ENCODE assay signal across 20 cellular contexts in genomic region chr2:71695235-71696120, GRCh38.
DNase-seq lines count a peak whose midpoint lies in the region; ATAC-seq, FAIRE-seq and TF ChIP-seq lines count a peak whose summit lies in the region.
"Had no signal": no experiment of that assay in that cellular context is flagged by ENCODE, and none has a peak within 500 bp of the region (broad histone marks: within the 10 kb centered on the region; RNA-seq: fewer than 3 reads in every experiment).

No MANE protein-coding gene starts in this region.

- no peaks in the 10 kb centered on the region for H3K79me2 ChIP-seq in K562 (ENCODE audit: control insufficient read depth, insufficient read depth, low read length)
- no peaks in the 10 kb centered on the region for H3K79me2 ChIP-seq in HepG2 (ENCODE audit: insufficient read depth, low read length)

- H3K27me3 ChIP-seq in K562 (ENCODE audit: control insufficient read depth in 2 of 2, insufficient read depth in 2 of 2, low read length in 2 of 2) (peaks cover 34 to 75% of the 10 kb centered on the region in 2 experiments), HepG2 (ENCODE audit: control insufficient read depth in 1 of 2, insufficient read depth in 2 of 2, low read length in 2 of 2) (peaks cover 3 to 42% of the 10 kb centered on the region in 2 experiments), aorta (ENCODE audit: control insufficient read depth in 1 of 2, insufficient read depth in 2 of 2, low read length in 1 of 2) (no peaks in the 10 kb centered on the region)

- H3K36me3 ChIP-seq in K562 (ENCODE audit: control insufficient read depth, insufficient read depth, low read length) (no peaks in the 10 kb centered on the region), HepG2 (replicated peaks in 1 of 2; ENCODE audit: control insufficient read depth in 1 of 2, insufficient read depth in 2 of 2, low read length in 2 of 2) (no peaks in the 10 kb centered on the region), aorta (ENCODE audit: control insufficient read depth in 1 of 2, insufficient read depth in 2 of 2, low read length in 1 of 2) (no peaks in the 10 kb centered on the region)
- H3K36me3 ChIP-seq: HAP-1 had no signal

- no peak for TF ChIP-seq POLR2A in K562 (conservative IDR thresholded peaks at IDR 0.05)
- no peak for TF ChIP-seq POLR2A in HepG2 (IDR thresholded peaks at IDR 0.05; ENCODE audit: insufficient read depth in 1 of 2, low read depth in 2 of 2, low read length in 2 of 2)

- H3K27ac ChIP-seq in K562 (ENCODE audit: extremely low read depth, low read depth, low read length) (no peak overlapping the region), HepG2 (ENCODE audit: extremely low read length, insufficient read depth, low read length) (no peak overlapping the region), aorta (ENCODE audit: low read depth in 1 of 2, low read length in 2 of 2) (no peak overlapping the region)
- H3K27ac ChIP-seq: A549 had no signal

- no peaks in the 10 kb centered on the region for H3K9me1 ChIP-seq in K562 (ENCODE audit: control insufficient read depth, insufficient read depth, low read length)

- TF ChIP-seq RAD21 in K562 (CRISPR knock-in tag; conservative IDR thresholded peaks at IDR 0.05 in 1 of 2, IDR thresholded peaks at IDR 0.05 in 1 of 2) (no peak), HepG2 (CRISPR knock-in tag; IDR thresholded peaks at IDR 0.05) (no peak)

- no TSS peak for BruUV-seq in K562 (replicated peaks; lab: Mats Ljungman, UMichigan)
- no TSS peak for BruUV-seq in HepG2 (replicated peaks; lab: Mats Ljungman, UMichigan)

- no peak overlapping the region for H3K27ac Mint-ChIP-seq in natural killer cell treated with Interleukin-12 subunit alpha and Interleukin-12 subunit beta and Interleukin-15 and Interleukin-18, amount 100 ng/mL, for 72 hours
- H3K27ac Mint-ChIP-seq in natural killer cell: no peak overlapping the region
- H3K27ac Mint-ChIP-seq: CD4-positive, alpha-beta memory T cell had no signal

- TF ChIP-seq EP300 in K562 (IDR thresholded peaks at IDR 0.05; ENCODE audit: low read length): no peak
- TF ChIP-seq EP300 in HepG2 (IDR thresholded peaks at IDR 0.05; ENCODE audit: low read depth in 2 of 2, low read length in 2 of 2): no peak
- TF ChIP-seq EP300 in HepG2 (CRISPR knock-in tag; IDR thresholded peaks at IDR 0.05; ENCODE audit: borderline replicate concordance): no peak

- H3K27me3 Mint-ChIP-seq in natural killer cell treated with Interleukin-12 subunit alpha and Interleukin-12 subunit beta and Interleukin-15 and Interleukin-18, amount 100 ng/mL, for 72 hours: peaks cover 4 to 6% of the 10 kb centered on the region in 2 donors
- H3K27me3 Mint-ChIP-seq in natural killer cell (ENCODE audit: low read depth in 2 of 2): peaks cover 0 to 4% of the 10 kb centered on the region in 2 donors

- peaks cover 10% of the 10 kb centered on the region; the same call in 1 of the 2 replicates for H4K20me1 ChIP-seq in K562 (replicated peaks; ENCODE audit: control insufficient read depth, insufficient read depth, low read length)
- no peaks in the 10 kb centered on the region for H4K20me1 ChIP-seq in HepG2 (ENCODE audit: insufficient read depth, low read length)

- peak; percentile 46 for DNase-seq in natural killer cell treated with Interleukin-12 subunit alpha and Interleukin-12 subunit beta and Interleukin-15 and Interleukin-18, amount 100 ng/mL, for 72 hours (ENCODE audit: low spot score)
- DNase-seq in natural killer cell (no peak), K562 (ENCODE audit: extremely low read depth in 1 of 4, low spot score in 3 of 4) (no peak), HepG2 (ENCODE audit: low spot score) (no peak), aorta (peak; percentile 34 to 57), NCI-H2081 treated with DMSO at 0.1 percent for 48 hours (lab: John Stamatoyannopoulos, UW) (no peak)
- DNase-seq: DMS153, KG1, NCI-H1105 treated with DMSO at 0.1 percent for 48 hours, NCI-H1694 treated with DMSO at 0.1 percent for 48 hours, NCI-H2107, NCI-H510A, SIG-M5 had no signal

- no peak overlapping the region for H3K4me3 Mint-ChIP-seq in natural killer cell treated with Interleukin-12 subunit alpha and Interleukin-12 subunit beta and Interleukin-15 and Interleukin-18, amount 100 ng/mL, for 72 hours
- no peak overlapping the region for H3K4me3 Mint-ChIP-seq in natural killer cell
- H3K4me3 Mint-ChIP-seq: CD4-positive, alpha-beta memory T cell had no signal

- TF ChIP-seq CTCF in natural killer cell (IDR thresholded peaks at IDR 0.05) (no peak), K562 (IDR thresholded peaks at IDR 0.05 in 2 of 3, conservative IDR thresholded peaks at IDR 0.05 in 1 of 3; ENCODE audit: insufficient read depth in 2 of 3, low read depth in 1 of 3, low read length in 3 of 3) (no peak), HepG2 (CRISPR knock-in tag; IDR thresholded peaks at IDR 0.05) (no peak)

- in situ Hi-C loops in K562 (cut with MboI) (no loop called here), HepG2 (cut with HindIII; ENCODE audit: extremely low pct_ligation_motif_present, low pct_unique_long_range_greater_than_20kb) (no loop called here)

- H3K4me2 ChIP-seq in K562 (ENCODE audit: insufficient read depth, low read length) (no peak overlapping the region), HepG2 (ENCODE audit: low read depth, low read length) (no peak overlapping the region)
- H3K4me2 ChIP-seq: A549 had no signal

- H2AFZ ChIP-seq in K562 (ENCODE audit: low read depth, low read length) (no peak overlapping the region), HepG2 (ENCODE audit: low read length) (no peak overlapping the region)

- H3K9ac ChIP-seq in K562 (ENCODE audit: insufficient read depth in 1 of 2, low read depth in 2 of 2, low read length in 2 of 2) (no peak overlapping the region), HepG2 (ENCODE audit: insufficient read depth, low read depth, low read length) (no peak overlapping the region)

- no peak overlapping the region for H3K4me3 ChIP-seq in K562
- H3K4me3 ChIP-seq in HepG2 (replicated peaks in 1 of 3; ENCODE audit: insufficient read depth in 1 of 3, low read depth in 2 of 3, low read length in 3 of 3): no peak overlapping the region
- H3K4me3 ChIP-seq in aorta (ENCODE audit: low read length in 2 of 2): no peak overlapping the region
- H3K4me3 ChIP-seq: A549, HAP-1 had no signal

- no peaks in the 10 kb centered on the region for H3K9me3 Mint-ChIP-seq in natural killer cell treated with Interleukin-12 subunit alpha and Interleukin-12 subunit beta and Interleukin-15 and Interleukin-18, amount 100 ng/mL, for 72 hours
- no peaks in the 10 kb centered on the region for H3K9me3 Mint-ChIP-seq in natural killer cell

- H3K9me3 ChIP-seq in K562 (replicated peaks; ENCODE audit: control insufficient read depth, insufficient read depth, low read depth, low read length): no peaks in the 10 kb centered on the region
- no peaks in the 10 kb centered on the region for H3K9me3 ChIP-seq in HepG2 (ENCODE audit: low read length)
- no peaks in the 10 kb centered on the region for H3K9me3 ChIP-seq in aorta (ENCODE audit: control insufficient read depth, low read length)
- H3K9me3 ChIP-seq: A549, HAP-1 had no signal

- POLR2A ChIA-PET in K562 (lab: Yijun Ruan, JAX): interaction anchor here (0.6 kb wide), 1 partner anchor 161 kb away, joined by 3 read pairs; no protein-coding TSS in a partner anchor
- POLR2A ChIA-PET in HepG2 (lab: Yijun Ruan, JAX): no interaction called here

- CTCF ChIA-PET in K562 (lab: Yijun Ruan, JAX; ENCODE audit: low intra/inter-chr PET ratio) (no interaction called here), HepG2 (lab: Yijun Ruan, JAX; ENCODE audit: low intra/inter-chr PET ratio, low total read pairs) (no interaction called here)

- WGBS in K562 (ENCODE audit: insufficient coverage, low coverage, missing lambda C conversion rate): 0% methylated on average over 10 of the region's 13 CpGs
- 22% methylated on average over 13 of the region's 13 CpGs for WGBS in HepG2 (ENCODE audit: low lambda C conversion rate)
- WGBS in aorta, 2 donors: 86% methylated on average over 13 of the region's 13 CpGs

- no peaks in the 10 kb centered on the region for H3K4me1 Mint-ChIP-seq in natural killer cell treated with Interleukin-12 subunit alpha and Interleukin-12 subunit beta and Interleukin-15 and Interleukin-18, amount 100 ng/mL, for 72 hours (ENCODE audit: low read depth in 2 of 2)
- H3K4me1 Mint-ChIP-seq in natural killer cell: no peaks in the 10 kb centered on the region
- H3K4me1 Mint-ChIP-seq: CD4-positive, alpha-beta memory T cell had no signal

- H3K4me1 ChIP-seq in K562 (replicated peaks in 1 of 2; ENCODE audit: control insufficient read depth in 2 of 2, insufficient read depth in 2 of 2, low read length in 2 of 2) (peaks cover 0 to 4% of the 10 kb centered on the region in 2 experiments; a peak in 1 of 5 replicates), HepG2 (ENCODE audit: insufficient read depth, low read length) (peaks cover 9% of the 10 kb centered on the region; the same call in 1 of the 2 replicates), aorta (ENCODE audit: control insufficient read depth in 1 of 2, insufficient read depth in 2 of 2, low read length in 2 of 2) (no peaks in the 10 kb centered on the region)
- H3K4me1 ChIP-seq: A549, HAP-1 had no signal

- H3K36me3 Mint-ChIP-seq in natural killer cell treated with Interleukin-12 subunit alpha and Interleukin-12 subunit beta and Interleukin-15 and Interleukin-18, amount 100 ng/mL, for 72 hours: no peaks in the 10 kb centered on the region
- H3K36me3 Mint-ChIP-seq in natural killer cell: no peaks in the 10 kb centered on the region
- H3K36me3 Mint-ChIP-seq: CD4-positive, alpha-beta memory T cell had no signal

- intact Hi-C loops in natural killer cell (cut with micrococcal nuclease): no loop called here
- intact Hi-C loops in K562 (cut with micrococcal nuclease): no loop called here
- intact Hi-C loops in HepG2 (cut with micrococcal nuclease; ENCODE audit: unreplicated experiment): no loop called here
- intact Hi-C loops in aorta (cut with DNase I): loop anchor here in 1 of 2 donors (5.0 to 10.0 kb wide), 2 partner anchors 102 to 151 kb away; no protein-coding TSS in a partner anchor

- ATAC-seq in natural killer cell treated with Interleukin-12 subunit alpha and Interleukin-12 subunit beta and Interleukin-15 and Interleukin-18, amount 100 ng/mL, for 72 hours: no peak
- no peak for ATAC-seq in natural killer cell
- no peak for ATAC-seq in K562
- ATAC-seq in HepG2: no peak
- no peak for ATAC-seq in aorta (ENCODE audit: low FRiP score)
- no peak for ATAC-seq in HG02970 (IDR thresholded peaks at IDR 0.05; ENCODE audit: low FRiP score, unreplicated experiment)
- no peak for ATAC-seq in HG02571 (IDR thresholded peaks at IDR 0.05; ENCODE audit: unreplicated experiment)
- ATAC-seq: A549, SK-N-SH treated with all-trans-retinoic acid at 6 μM for 48 hours had no signal

- FAIRE-seq in K562 (lab: Jason Lieb, UNC) (no peak), HepG2 (lab: Jason Lieb, UNC) (no peak)
- FAIRE-seq: A549, GM12892 had no signal

TF ChIP-seq in K562, 482 proteins besides CTCF, POLR2A, EP300 and RAD21 (continues in another document):
- TF ChIP-seq CREBBP (IDR thresholded peaks at IDR 0.05; ENCODE audit: low read depth, low read length) (no peak), CBX8 (IDR thresholded peaks at IDR 0.05; ENCODE audit: borderline replicate concordance, extremely low read depth, low read depth, low read length, poor library complexity, severe bottlenecking) (no peak)

TF ChIP-seq in HepG2, 621 proteins besides CTCF, POLR2A, EP300 and RAD21 (continues in another document):
- TF ChIP-seq ZNF629 (CRISPR knock-in tag; conservative IDR thresholded peaks at IDR 0.05): peak; percentile 74

Comparison
In these comparisons a context has a peak if more than half of its experiments do, and no peak if none do; other contexts are left out.
1. DNase-seq: peak in natural killer cell treated with Interleukin-12 subunit alpha and Interleukin-12 subunit beta and Interleukin-15 and Interleukin-18, amount 100 ng/mL, for 72 hours (single experiment) and aorta (2 of 2); none in natural killer cell (single experiment), K562 (0 of 4), HepG2 (single experiment) and NCI-H2081 treated with DMSO at 0.1 percent for 48 hours (single experiment).